Comparison of ENCODE assay signal across 1 cellular context in the genomic region with DNA sequence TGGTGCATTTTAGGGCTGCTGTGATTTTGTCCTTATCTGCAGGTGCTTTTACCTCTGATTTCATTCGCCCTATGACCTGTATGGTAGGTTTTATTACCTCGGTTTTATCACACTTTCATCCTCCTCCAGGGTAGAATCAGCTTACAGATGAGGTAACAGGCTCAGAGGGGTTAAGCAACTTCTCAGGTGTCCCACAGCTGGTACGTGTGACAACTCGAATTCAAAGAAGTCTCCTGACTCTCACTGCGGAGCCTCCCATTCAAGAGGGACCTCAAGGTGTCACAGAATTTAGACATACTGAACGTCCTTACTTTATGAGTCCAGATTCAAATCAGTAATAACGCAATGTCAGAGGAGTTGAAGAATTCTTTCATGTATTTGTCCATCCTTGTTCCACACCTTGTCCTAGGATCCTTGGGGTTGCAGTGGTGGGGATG.
TF ChIP-seq lines count a peak whose summit lies in the region.

No MANE protein-coding gene starts in this region.

TF ChIP-seq in K562, 482 proteins besides CTCF, POLR2A, EP300 and RAD21:
- no peak for TF ChIP-seq BCLAF1 (IDR thresholded peaks at IDR 0.05; ENCODE audit: borderline replicate concordance in 1 of 2, control insufficient read depth in 1 of 2, low read depth in 2 of 2, low read length in 1 of 2)
- no peak for TF ChIP-seq BRD4 (IDR thresholded peaks at IDR 0.05)
- TF ChIP-seq ZNF764 (CRISPR knock-in tag; IDR thresholded peaks at IDR 0.05; ENCODE audit: low read depth), result no peak
- peak; percentile 59; the same call in 1 of the 2 replicates for TF ChIP-seq PHF21A (IDR thresholded peaks at IDR 0.05; ENCODE audit: borderline replicate concordance, low read depth)
- 0 out of 2 replicates have a peak, but pooled peaks have one; percentile 3 for TF ChIP-seq CBFA2T2 (conservative IDR thresholded peaks at IDR 0.05)
- TF ChIP-seq RCOR1 (IDR thresholded peaks at IDR 0.05; ENCODE audit: borderline replicate concordance in 1 of 2, low read depth in 2 of 2, low read length in 2 of 2), result peak in 1 of 2 experiments; percentile 76; a peak in 2 of 4 replicates
- TF ChIP-seq, protein P1, sequence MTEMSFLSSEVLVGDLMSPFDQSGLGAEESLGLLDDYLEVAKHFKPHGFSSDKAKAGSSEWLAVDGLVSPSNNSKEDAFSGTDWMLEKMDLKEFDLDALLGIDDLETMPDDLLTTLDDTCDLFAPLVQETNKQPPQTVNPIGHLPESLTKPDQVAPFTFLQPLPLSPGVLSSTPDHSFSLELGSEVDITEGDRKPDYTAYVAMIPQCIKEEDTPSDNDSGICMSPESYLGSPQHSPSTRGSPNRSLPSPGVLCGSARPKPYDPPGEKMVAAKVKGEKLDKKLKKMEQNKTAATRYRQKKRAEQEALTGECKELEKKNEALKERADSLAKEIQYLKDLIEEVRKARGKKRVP (CRISPR knock-in tag; IDR thresholded peaks at IDR 0.05), result no peak
- no peak for TF ChIP-seq CEBPZ (IDR thresholded peaks at IDR 0.05; ENCODE audit: borderline replicate concordance, low read depth, low read length)
- no peak for TF ChIP-seq PBX2 (CRISPR knock-in tag; IDR thresholded peaks at IDR 0.05; ENCODE audit: low read depth)
- TF ChIP-seq PBX2 (tag; conservative IDR thresholded peaks at IDR 0.05; ENCODE audit: low read depth), result no peak
- no peak for TF ChIP-seq ZNF41 (CRISPR knock-in tag; conservative IDR thresholded peaks at IDR 0.05)
- TF ChIP-seq ARID3A (IDR thresholded peaks at IDR 0.05; ENCODE audit: borderline replicate concordance, low read depth, low read length), result no peak
- no peak for TF ChIP-seq UBTF (IDR thresholded peaks at IDR 0.05; ENCODE audit: borderline replicate concordance in 1 of 2, low read depth in 2 of 2, low read length in 2 of 2)
- TF ChIP-seq, protein P2, sequence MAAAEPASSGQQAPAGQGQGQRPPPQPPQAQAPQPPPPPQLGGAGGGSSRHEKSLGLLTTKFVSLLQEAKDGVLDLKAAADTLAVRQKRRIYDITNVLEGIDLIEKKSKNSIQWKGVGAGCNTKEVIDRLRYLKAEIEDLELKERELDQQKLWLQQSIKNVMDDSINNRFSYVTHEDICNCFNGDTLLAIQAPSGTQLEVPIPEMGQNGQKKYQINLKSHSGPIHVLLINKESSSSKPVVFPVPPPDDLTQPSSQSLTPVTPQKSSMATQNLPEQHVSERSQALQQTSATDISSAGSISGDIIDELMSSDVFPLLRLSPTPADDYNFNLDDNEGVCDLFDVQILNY (CRISPR knock-in tag; IDR thresholded peaks at IDR 0.05), result no peak
- TF ChIP-seq ZNF277 (CRISPR knock-in tag; IDR thresholded peaks at IDR 0.05; ENCODE audit: borderline replicate concordance), result no peak
- no peak for TF ChIP-seq ZNF584 (CRISPR knock-in tag; IDR thresholded peaks at IDR 0.05; ENCODE audit: low read depth)
- no peak for TF ChIP-seq GATA2 (CRISPR knock-in tag; IDR thresholded peaks at IDR 0.05)
- TF ChIP-seq ARID1B (IDR thresholded peaks at IDR 0.05), result no peak
- TF ChIP-seq HNRNPUL1 (IDR thresholded peaks at IDR 0.05; ENCODE audit: low read length), result no peak
- no peak; a peak in 1 of 4 replicates for TF ChIP-seq HDAC1 (IDR thresholded peaks at IDR 0.05)
- peak; percentile 46 for TF ChIP-seq CBFA2T3 (IDR thresholded peaks at IDR 0.05)
- no peak for TF ChIP-seq TEAD2 (tag; IDR thresholded peaks at IDR 0.05)
- TF ChIP-seq FOXK2 (conservative IDR thresholded peaks at IDR 0.05 in 1 of 2, IDR thresholded peaks at IDR 0.05 in 1 of 2; ENCODE audit: low read depth in 2 of 2), result no peak
- no peak for TF ChIP-seq SREBF1 (IDR thresholded peaks at IDR 0.05; ENCODE audit: borderline replicate concordance, low read depth, low read length)
- TF ChIP-seq ZNF785 (CRISPR knock-in tag; IDR thresholded peaks at IDR 0.05), result no peak
- no peak for TF ChIP-seq HMGN3 (IDR thresholded peaks at IDR 0.05; ENCODE audit: borderline replicate concordance, extremely low read depth, insufficient read length, low read depth, low read length)
- no peak for TF ChIP-seq LEF1 (IDR thresholded peaks at IDR 0.05)
- no peak for TF ChIP-seq SIN3A (IDR thresholded peaks at IDR 0.05; ENCODE audit: borderline replicate concordance in 2 of 2, control insufficient read depth in 1 of 2, low read depth in 2 of 2, low read length in 2 of 2)
- peak; percentile 94 to 96 for TF ChIP-seq KDM1A (IDR thresholded peaks at IDR 0.05)
- no peak for TF ChIP-seq ZNF143 (CRISPR knock-in tag; IDR thresholded peaks at IDR 0.05)
- TF ChIP-seq ZFPM2 (CRISPR knock-in tag; IDR thresholded peaks at IDR 0.05), result no peak
